ENCODE assay signal across 1 cellular context in the genomic region with DNA sequence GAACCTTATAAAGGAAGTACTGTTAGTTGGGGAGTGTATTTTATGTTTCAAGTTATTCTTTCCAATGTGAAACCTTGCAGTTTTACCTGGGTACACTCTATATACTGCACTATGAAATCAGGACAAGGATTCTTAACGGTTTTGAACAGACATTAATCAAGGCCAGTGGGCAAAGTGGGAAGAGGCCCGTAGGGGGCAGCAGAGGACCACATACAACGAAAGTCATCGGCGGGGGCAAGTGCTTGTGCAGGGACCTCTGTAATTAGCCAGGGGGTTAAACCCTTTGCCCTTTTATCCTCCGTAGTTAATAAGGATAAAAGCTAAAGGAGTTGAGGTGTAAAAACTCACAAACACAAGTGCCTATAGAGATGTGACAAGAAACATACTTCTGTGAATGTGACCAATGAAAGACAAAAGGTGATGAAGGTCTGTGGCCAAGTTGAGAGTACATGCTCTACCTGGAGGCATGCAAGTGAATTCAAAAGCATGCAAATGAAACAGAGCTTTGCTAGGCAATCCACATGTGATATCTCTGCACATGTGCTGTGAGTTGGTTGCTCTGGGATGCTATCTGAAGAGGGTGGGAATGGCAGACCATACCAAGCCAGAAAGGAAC.
TF ChIP-seq lines count a peak whose summit lies in the region.

No MANE protein-coding gene starts in this region.

TF ChIP-seq in HepG2, 621 proteins besides CTCF, POLR2A, EP300 and RAD21 (continued from another document):
- no peak for TF ChIP-seq ZHX2 (IDR thresholded peaks at IDR 0.05; ENCODE audit: low read depth)
- TF ChIP-seq ZHX2 (CRISPR knock-in tag; IDR thresholded peaks at IDR 0.05; ENCODE audit: borderline replicate concordance) = no peak
- TF ChIP-seq ZNF124 (CRISPR knock-in tag; IDR thresholded peaks at IDR 0.05) = no peak
- TF ChIP-seq ARID3A (IDR thresholded peaks at IDR 0.05; ENCODE audit: low read depth, low read length) = 0 out of 2 replicates have a peak, but pooled peaks have one; percentile 29
- peak; percentile 97 for TF ChIP-seq STAG1 (CRISPR knock-in tag; IDR thresholded peaks at IDR 0.05)
- no peak for TF ChIP-seq ZC3H13 (CRISPR knock-in tag; IDR thresholded peaks at IDR 0.05)
- peak; percentile 80 for TF ChIP-seq SMC3 (IDR thresholded peaks at IDR 0.05; ENCODE audit: low read length)
- 0 out of 2 replicates have a peak, but pooled peaks have one; percentile 29 for TF ChIP-seq ZNF331 (CRISPR knock-in tag; IDR thresholded peaks at IDR 0.05)
- TF ChIP-seq KAT8 (CRISPR knock-in tag; IDR thresholded peaks at IDR 0.05) = 0 out of 2 replicates have a peak, but pooled peaks have one; percentile 23
- no peak for TF ChIP-seq MAZ (IDR thresholded peaks at IDR 0.05; ENCODE audit: borderline replicate concordance, low read depth, low read length)
- 0 out of 2 replicates have a peak, but pooled peaks have one; percentile 44 for TF ChIP-seq MAZ (CRISPR knock-in tag; IDR thresholded peaks at IDR 0.05; ENCODE audit: low read depth)
- TF ChIP-seq, protein P1, sequence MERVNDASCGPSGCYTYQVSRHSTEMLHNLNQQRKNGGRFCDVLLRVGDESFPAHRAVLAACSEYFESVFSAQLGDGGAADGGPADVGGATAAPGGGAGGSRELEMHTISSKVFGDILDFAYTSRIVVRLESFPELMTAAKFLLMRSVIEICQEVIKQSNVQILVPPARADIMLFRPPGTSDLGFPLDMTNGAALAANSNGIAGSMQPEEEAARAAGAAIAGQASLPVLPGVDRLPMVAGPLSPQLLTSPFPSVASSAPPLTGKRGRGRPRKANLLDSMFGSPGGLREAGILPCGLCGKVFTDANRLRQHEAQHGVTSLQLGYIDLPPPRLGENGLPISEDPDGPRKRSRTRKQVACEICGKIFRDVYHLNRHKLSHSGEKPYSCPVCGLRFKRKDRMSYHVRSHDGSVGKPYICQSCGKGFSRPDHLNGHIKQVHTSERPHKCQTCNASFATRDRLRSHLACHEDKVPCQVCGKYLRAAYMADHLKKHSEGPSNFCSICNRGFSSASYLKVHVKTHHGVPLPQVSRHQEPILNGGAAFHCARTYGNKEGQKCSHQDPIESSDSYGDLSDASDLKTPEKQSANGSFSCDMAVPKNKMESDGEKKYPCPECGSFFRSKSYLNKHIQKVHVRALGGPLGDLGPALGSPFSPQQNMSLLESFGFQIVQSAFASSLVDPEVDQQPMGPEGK (CRISPR knock-in tag; IDR thresholded peaks at IDR 0.05) = 0 out of 2 replicates have a peak, but pooled peaks have one; percentile 31
- 0 out of 2 replicates have a peak, but pooled peaks have one; percentile 39 for TF ChIP-seq SMAD3 (CRISPR knock-in tag; IDR thresholded peaks at IDR 0.05)
- no peak for TF ChIP-seq MXI1 (IDR thresholded peaks at IDR 0.05; ENCODE audit: borderline replicate concordance, low read depth, low read length)
- TF ChIP-seq XBP1 (CRISPR knock-in tag; IDR thresholded peaks at IDR 0.05) = 0 out of 2 replicates have a peak, but pooled peaks have one; percentile 34
- TF ChIP-seq CBFB (CRISPR knock-in tag; IDR thresholded peaks at IDR 0.05) = no peak
- no peak for TF ChIP-seq FUBP1 (CRISPR knock-in tag; IDR thresholded peaks at IDR 0.05; ENCODE audit: borderline replicate concordance)
